In genomic region chr16:53932975-53933374, GRCh38 we compare ENCODE assay signal across 15 cellular contexts.
A peak's percentile ranks its signal among the peaks of the same experiment; 100 is the strongest.
DNase-seq lines count a peak whose midpoint lies in the region; ATAC-seq and TF ChIP-seq lines count a peak whose summit lies in the region.
"Had no signal": no experiment of that assay in that cellular context is flagged by ENCODE, and none has a peak within 500 bp of the region (broad histone marks: within the 10 kb centered on the region; RNA-seq: fewer than 3 reads in every experiment).

No MANE protein-coding gene starts in this region.

- no peak for TF ChIP-seq CTCF in HEK293 (tag by site-specific recombination; IDR thresholded peaks at IDR 0.05)

- no peaks in the 10 kb centered on the region for H3K9me3 ChIP-seq in HEK293 (ENCODE audit: control insufficient read depth, insufficient read depth, low read depth, low read length)
- H3K9me3 ChIP-seq: A549, Caco-2 had no signal

- ATAC-seq in left colon = peak; percentile 61
- ATAC-seq in stimulated activated naive CD8-positive, alpha-beta T cell treated with anti-CD3 and anti-CD28 coated beads, Interleukin-15, amount 100 ng/mL, for 72 hours = no peak
- no peak for ATAC-seq in HG03342 (IDR thresholded peaks at IDR 0.05; ENCODE audit: unreplicated experiment)
- ATAC-seq: A549, GM23338 had no signal

- H3K4me1 Mint-ChIP-seq in stimulated activated naive CD8-positive, alpha-beta T cell treated with anti-CD3 and anti-CD28 coated beads, Interleukin-15, amount 100 ng/mL, for 72 hours = no peaks in the 10 kb centered on the region

- H3K27me3 Mint-ChIP-seq in stimulated activated naive CD8-positive, alpha-beta T cell treated with anti-CD3 and anti-CD28 coated beads, Interleukin-15, amount 100 ng/mL, for 72 hours = no peaks in the 10 kb centered on the region
- H3K27me3 Mint-ChIP-seq: CD4-positive, alpha-beta T cell had no signal

- CTCF ChIA-PET in HEK293 (lab: Yijun Ruan, JAX) = no interaction called here

- H3K4me3 Mint-ChIP-seq in stimulated activated naive CD8-positive, alpha-beta T cell treated with anti-CD3 and anti-CD28 coated beads, Interleukin-15, amount 100 ng/mL, for 72 hours = no peak overlapping the region
- H3K4me3 Mint-ChIP-seq: CD4-positive, alpha-beta T cell; GM23338 had no signal

- peak overlapping the region in 1 of 2 donors; percentile 30 for H3K27ac Mint-ChIP-seq in stimulated activated naive CD8-positive, alpha-beta T cell treated with anti-CD3 and anti-CD28 coated beads, Interleukin-15, amount 100 ng/mL, for 72 hours
- H3K27ac Mint-ChIP-seq: CD4-positive, alpha-beta T cell had no signal

- peaks cover 12% of the 10 kb centered on the region for H3K4me1 ChIP-seq in HEK293 (ENCODE audit: control insufficient read depth, insufficient read depth, low read length)
- H3K4me1 ChIP-seq: A549 had no signal

- H3K4me3 ChIP-seq in HEK293 (ENCODE audit: low read depth, low read length) = no peak overlapping the region
- H3K4me3 ChIP-seq: A549, GM23338 had no signal

- no peaks in the 10 kb centered on the region for H3K9me3 Mint-ChIP-seq in stimulated activated naive CD8-positive, alpha-beta T cell treated with anti-CD3 and anti-CD28 coated beads, Interleukin-15, amount 100 ng/mL, for 72 hours
- H3K9me3 Mint-ChIP-seq: CD4-positive, alpha-beta T cell; GM23338 had no signal

- POLR2A ChIA-PET in HEK293 (lab: Yijun Ruan, JAX) = no interaction called here

- intact Hi-C loops in left colon (cut with DNase I, micrococcal nuclease) = no loop called here

- no peaks in the 10 kb centered on the region for H3K36me3 ChIP-seq in HEK293 (ENCODE audit: control insufficient read depth in 2 of 2, insufficient read depth in 1 of 2, low read length in 2 of 2)

- H3K27ac ChIP-seq in HEK293 (ENCODE audit: extremely low read depth, low read depth, low read length) = no peak overlapping the region
- H3K27ac ChIP-seq: A549, C4-2B had no signal

- peak; percentile 37 for DNase-seq in NCI-H510A treated with DMSO at 0.1 percent for 48 hours (lab: John Stamatoyannopoulos, UW)
- DNase-seq in NCI-H510A (lab: John Stamatoyannopoulos, UW) = no peak
- DNase-seq in left colon = no peak
- DNase-seq in stimulated activated naive CD8-positive, alpha-beta T cell treated with anti-CD3 and anti-CD28 coated beads, Interleukin-15, amount 100 ng/mL, for 72 hours = no peak
- DNase-seq in NAMALWA (ENCODE audit: low spot score) = no peak
- DNase-seq: AML-193; Caco-2; CD4-positive, alpha-beta T cell; GDM1; HCEC 1CT had no signal

TF ChIP-seq in HEK293, 187 proteins besides CTCF, POLR2A, EP300 and RAD21:
- TF ChIP-seq ZXDB (tag by site-specific recombination; IDR thresholded peaks at IDR 0.05) (peak; percentile 58; the same call in 1 of the 2 replicates), TCF7L2 (IDR thresholded peaks at IDR 0.05; ENCODE audit: borderline replicate concordance, low read depth, low read length) (peak; percentile 59; the same call in 1 of the 2 replicates), KLF10 (tag by site-specific recombination; IDR thresholded peaks at IDR 0.05) (no peak), ZNF843 (tag by site-specific recombination; IDR thresholded peaks at IDR 0.05) (peak; percentile 79), ZNF792 (tag by site-specific recombination; IDR thresholded peaks at IDR 0.05) (no peak), MZF1 (tag by site-specific recombination; IDR thresholded peaks at IDR 0.05; ENCODE audit: borderline replicate concordance) (peak; percentile 14; the same call in 1 of the 2 replicates), FEZF1 (tag by site-specific recombination; IDR thresholded peaks at IDR 0.05) (peak; percentile 44), OSR2 (tag by site-specific recombination; IDR thresholded peaks at IDR 0.05) (peak; percentile 24; the same call in 1 of the 2 replicates), SALL2 (tag by site-specific recombination; IDR thresholded peaks at IDR 0.05; ENCODE audit: borderline replicate concordance) (no peak), WT1 (tag by site-specific recombination; IDR thresholded peaks at IDR 0.05) (peak; percentile 83)
- TF ChIP-seq, protein P1, sequence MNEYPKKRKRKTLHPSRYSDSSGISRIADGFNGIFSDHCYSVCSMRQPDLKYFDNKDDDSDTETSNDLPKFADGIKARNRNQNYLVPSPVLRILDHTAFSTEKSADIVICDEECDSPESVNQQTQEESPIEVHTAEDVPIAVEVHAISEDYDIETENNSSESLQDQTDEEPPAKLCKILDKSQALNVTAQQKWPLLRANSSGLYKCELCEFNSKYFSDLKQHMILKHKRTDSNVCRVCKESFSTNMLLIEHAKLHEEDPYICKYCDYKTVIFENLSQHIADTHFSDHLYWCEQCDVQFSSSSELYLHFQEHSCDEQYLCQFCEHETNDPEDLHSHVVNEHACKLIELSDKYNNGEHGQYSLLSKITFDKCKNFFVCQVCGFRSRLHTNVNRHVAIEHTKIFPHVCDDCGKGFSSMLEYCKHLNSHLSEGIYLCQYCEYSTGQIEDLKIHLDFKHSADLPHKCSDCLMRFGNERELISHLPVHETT (tag by site-specific recombination; IDR thresholded peaks at IDR 0.05) = no peak
- TF ChIP-seq, protein P2, sequence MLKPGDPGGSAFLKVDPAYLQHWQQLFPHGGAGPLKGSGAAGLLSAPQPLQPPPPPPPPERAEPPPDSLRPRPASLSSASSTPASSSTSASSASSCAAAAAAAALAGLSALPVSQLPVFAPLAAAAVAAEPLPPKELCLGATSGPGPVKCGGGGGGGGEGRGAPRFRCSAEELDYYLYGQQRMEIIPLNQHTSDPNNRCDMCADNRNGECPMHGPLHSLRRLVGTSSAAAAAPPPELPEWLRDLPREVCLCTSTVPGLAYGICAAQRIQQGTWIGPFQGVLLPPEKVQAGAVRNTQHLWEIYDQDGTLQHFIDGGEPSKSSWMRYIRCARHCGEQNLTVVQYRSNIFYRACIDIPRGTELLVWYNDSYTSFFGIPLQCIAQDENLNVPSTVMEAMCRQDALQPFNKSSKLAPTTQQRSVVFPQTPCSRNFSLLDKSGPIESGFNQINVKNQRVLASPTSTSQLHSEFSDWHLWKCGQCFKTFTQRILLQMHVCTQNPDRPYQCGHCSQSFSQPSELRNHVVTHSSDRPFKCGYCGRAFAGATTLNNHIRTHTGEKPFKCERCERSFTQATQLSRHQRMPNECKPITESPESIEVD (tag by site-specific recombination; IDR thresholded peaks at IDR 0.05) = peak; percentile 40; the same call in 1 of the 2 replicates
- TF ChIP-seq, protein P3, sequence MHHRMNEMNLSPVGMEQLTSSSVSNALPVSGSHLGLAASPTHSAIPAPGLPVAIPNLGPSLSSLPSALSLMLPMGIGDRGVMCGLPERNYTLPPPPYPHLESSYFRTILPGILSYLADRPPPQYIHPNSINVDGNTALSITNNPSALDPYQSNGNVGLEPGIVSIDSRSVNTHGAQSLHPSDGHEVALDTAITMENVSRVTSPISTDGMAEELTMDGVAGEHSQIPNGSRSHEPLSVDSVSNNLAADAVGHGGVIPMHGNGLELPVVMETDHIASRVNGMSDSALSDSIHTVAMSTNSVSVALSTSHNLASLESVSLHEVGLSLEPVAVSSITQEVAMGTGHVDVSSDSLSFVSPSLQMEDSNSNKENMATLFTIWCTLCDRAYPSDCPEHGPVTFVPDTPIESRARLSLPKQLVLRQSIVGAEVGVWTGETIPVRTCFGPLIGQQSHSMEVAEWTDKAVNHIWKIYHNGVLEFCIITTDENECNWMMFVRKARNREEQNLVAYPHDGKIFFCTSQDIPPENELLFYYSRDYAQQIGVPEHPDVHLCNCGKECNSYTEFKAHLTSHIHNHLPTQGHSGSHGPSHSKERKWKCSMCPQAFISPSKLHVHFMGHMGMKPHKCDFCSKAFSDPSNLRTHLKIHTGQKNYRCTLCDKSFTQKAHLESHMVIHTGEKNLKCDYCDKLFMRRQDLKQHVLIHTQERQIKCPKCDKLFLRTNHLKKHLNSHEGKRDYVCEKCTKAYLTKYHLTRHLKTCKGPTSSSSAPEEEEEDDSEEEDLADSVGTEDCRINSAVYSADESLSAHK (tag by site-specific recombination; IDR thresholded peaks at IDR 0.05) = 0 out of 2 replicates have a peak, but pooled peaks have one; percentile 18
